9 cellular contexts compared by ENCODE assay signal in genomic region chr12:14993537-14994266, GRCh38. TPM values are rescaled to one million over a fixed set of nuclear protein-coding genes. Genes with fewer than 3 reads are reported as not detected.
A peak's percentile ranks its signal among the peaks of the same experiment; 100 is the strongest.
DNase-seq lines count a peak whose midpoint lies in the region; ATAC-seq and TF ChIP-seq lines count a peak whose summit lies in the region.
"Had no signal": no experiment of that assay in that cellular context is flagged by ENCODE, and none has a peak within 500 bp of the region (broad histone marks: within the 10 kb centered on the region; RNA-seq: fewer than 3 reads in every experiment).

No MANE protein-coding gene starts in this region.

- peaks cover 0 to 3% (median 0%) of the 10 kb centered on the region in 4 donors for H3K4me1 ChIP-seq in stomach

- in situ Hi-C loops in astrocyte of the spinal cord (cut with HindIII; ENCODE audit: low sequenced_read_pairs), result no loop called here

- H3K36me3 ChIP-seq in stomach, result no peaks in the 10 kb centered on the region

- peak; percentile 56 for DNase-seq in ELR (ENCODE audit: low read depth)
- DNase-seq in LHCN-M2 (ENCODE audit: low read depth), result peak; percentile 55
- DNase-seq in astrocyte of the spinal cord (ENCODE audit: low read depth, low spot score), result peak; percentile 36
- DNase-seq in stimulated activated CD4-positive, alpha-beta T cell treated with anti-CD3 and anti-CD28 coated beads, Interleukin-2, amount 100 ng/mL, for 4 hours (ENCODE audit: low read depth), result peak; percentile 18
- DNase-seq in stomach, result no peak
- DNase-seq in DMS 273 (lab: John Stamatoyannopoulos, UW; ENCODE audit: unreplicated experiment), result no peak
- DNase-seq: midbrain had no signal

- no peak for ATAC-seq in HG02938 (IDR thresholded peaks at IDR 0.05; ENCODE audit: unreplicated experiment)

- H3K4me3 ChIP-seq in astrocyte of the spinal cord (ENCODE audit: low read depth, low read length) (no peak overlapping the region), stomach (no peak overlapping the region)

- no peaks in the 10 kb centered on the region for H3K27me3 ChIP-seq in stomach

- no peak for TF ChIP-seq EP300 in stomach (IDR thresholded peaks at IDR 0.05)

- 58 to 83% (median 67%) methylated on average over 4 of the region's 4 CpGs for WGBS in stomach, 5 donors

- intact Hi-C loops in stomach (cut with DNase I; ENCODE audit: low total_unique reads), result no loop called here

- peak overlapping the region in 1 of 5 donors; percentile 5 for H3K27ac ChIP-seq in stomach

- no peak for TF ChIP-seq CTCF in astrocyte of the spinal cord (IDR thresholded peaks at IDR 0.05; ENCODE audit: low read depth, low read length)
- no peak for TF ChIP-seq CTCF in stomach (IDR thresholded peaks at IDR 0.05)

- no peaks in the 10 kb centered on the region for H3K9me3 ChIP-seq in stomach

- TF ChIP-seq POLR2A in stomach (IDR thresholded peaks at IDR 0.05), result no peak

RNA-seq across cellular contexts. Expression of gene PDE6H, which starts 20.9 kb away (rescaled TPM):
- not detected in 2 replicates for total RNA-seq in LHCN-M2 (2014; rRNA removed)
- polyA plus RNA-seq in LHCN-M2 (2012), result not detected
- total RNA-seq in stomach, result not detected
- not detected for polyA plus RNA-seq in stomach
- total RNA-seq: endothelial cell of umbilical vein had no signal
- polyA plus RNA-seq: endothelial cell of umbilical vein had no signal

RNA-seq across cellular contexts. Expression of gene ARHGDIB, which starts 32.3 kb away (rescaled TPM):
- total RNA-seq in LHCN-M2 (2014; rRNA removed) (16.0 and 16.8 TPM in 2 replicates), stomach (10 to 100 TPM; 13.4 to 74.2 (median 47.0) TPM)
- polyA plus RNA-seq in LHCN-M2 (2012), result 20.3 TPM
- polyA plus RNA-seq in stomach, result 100 to 1,000 TPM in 1 of 3 donors, 10 to 100 TPM in 2; 82.2 to 127 (median 95.2) TPM

RNA-seq across cellular contexts. Expression of gene ERP27, which starts 55.4 kb away (rescaled TPM):
- total RNA-seq in LHCN-M2 (2014; rRNA removed) (not detected in 2 replicates), stomach (10 to 100 TPM in 1 of 5 donors, 1 to 10 TPM in 3, not detected in 1; 1.1 to 12.3 (median 1.3) TPM)
- polyA plus RNA-seq in LHCN-M2 (2012), result not detected
- 1 to 10 TPM; 1.1 to 3.5 (median 1.5) TPM for polyA plus RNA-seq in stomach

Comparison
In these comparisons a context has a peak if more than half of its experiments do, and no peak if none do; other contexts are left out.
1. DNase-seq: peak in ELR (single experiment), LHCN-M2 (single experiment), astrocyte of the spinal cord (single experiment) and stimulated activated CD4-positive, alpha-beta T cell treated with anti-CD3 and anti-CD28 coated beads, Interleukin-2, amount 100 ng/mL, for 4 hours (single experiment); none in stomach (single experiment) and DMS 273 (single experiment).